19 cellular contexts compared by ENCODE assay signal in genomic region chr19:57872450-57872849, GRCh38. TPM values are rescaled to one million over a fixed set of nuclear protein-coding genes. Genes with fewer than 3 reads are reported as not detected.
A peak's percentile ranks its signal among the peaks of the same experiment; 100 is the strongest.
DNase-seq lines count a peak whose midpoint lies in the region; ATAC-seq, FAIRE-seq and TF ChIP-seq lines count a peak whose summit lies in the region.
"Had no signal": no experiment of that assay in that cellular context is flagged by ENCODE, and none has a peak within 500 bp of the region (broad histone marks: within the 10 kb centered on the region; RNA-seq: fewer than 3 reads in every experiment).

No MANE protein-coding gene starts in this region.

- H3K4me1 ChIP-seq in HepG2 (ENCODE audit: insufficient read depth, low read length) (no peaks in the 10 kb centered on the region), right lobe of liver (no peaks in the 10 kb centered on the region), Caco-2 (no peaks in the 10 kb centered on the region)
- H3K4me1 ChIP-seq: BE2C had no signal

- no peak for FAIRE-seq in HepG2 (lab: Jason Lieb, UNC)

- CTCF ChIA-PET in HepG2 (lab: Yijun Ruan, JAX; ENCODE audit: low intra/inter-chr PET ratio, low total read pairs) (no interaction called here), Caco-2 (lab: Charles Lee) (no interaction called here)

- H3K27ac ChIP-seq in HepG2 (ENCODE audit: extremely low read length, insufficient read depth, low read length) (no peak overlapping the region), right lobe of liver (no peak overlapping the region)
- H3K27ac ChIP-seq: 22Rv1, RWPE1 had no signal

- H3K4me3 Mint-ChIP-seq in Caco-2 (ENCODE audit: unreplicated experiment), result no peak overlapping the region
- H3K4me3 Mint-ChIP-seq: CD8-positive, alpha-beta T cell had no signal

- in situ Hi-C loops in HepG2 (cut with HindIII; ENCODE audit: extremely low pct_ligation_motif_present, low pct_unique_long_range_greater_than_20kb), result no loop called here

- no peaks in the 10 kb centered on the region for H3K4me1 Mint-ChIP-seq in Caco-2 (ENCODE audit: low read depth, unreplicated experiment)

- TF ChIP-seq RAD21 in HepG2 (CRISPR knock-in tag; IDR thresholded peaks at IDR 0.05), result no peak

- H3K27me3 Mint-ChIP-seq in Caco-2 (ENCODE audit: insufficient read depth, unreplicated experiment), result no peaks in the 10 kb centered on the region

- POLR2A ChIA-PET in HepG2 (lab: Yijun Ruan, JAX), result no interaction called here
- POLR2A ChIA-PET in Caco-2 (lab: Charles Lee), result no interaction called here

- peaks cover 99% of the 10 kb centered on the region for H3K36me3 Mint-ChIP-seq in Caco-2 (ENCODE audit: insufficient read depth, unreplicated experiment)

- TF ChIP-seq POLR2A in HepG2 (IDR thresholded peaks at IDR 0.05; ENCODE audit: insufficient read depth in 1 of 2, low read depth in 2 of 2, low read length in 2 of 2), result no peak
- no peak for TF ChIP-seq POLR2A in right lobe of liver (IDR thresholded peaks at IDR 0.05)

- no peak overlapping the region for H3K27ac Mint-ChIP-seq in Caco-2 (ENCODE audit: unreplicated experiment)
- H3K27ac Mint-ChIP-seq: CD8-positive, alpha-beta T cell had no signal

- ATAC-seq in HepG2 (no peak), right lobe of liver (no peak), HG03469 (IDR thresholded peaks at IDR 0.05; ENCODE audit: unreplicated experiment) (no peak)
- ATAC-seq: CD8-positive, alpha-beta T cell had no signal

- intact Hi-C loops in HepG2 (cut with micrococcal nuclease; ENCODE audit: unreplicated experiment) (no loop called here), right lobe of liver (cut with DNase I) (no loop called here), Caco-2 (cut with micrococcal nuclease; ENCODE audit: unreplicated experiment) (no loop called here)

- H3K9ac ChIP-seq in HepG2 (ENCODE audit: insufficient read depth, low read depth, low read length), result no peak overlapping the region

- TF ChIP-seq CTCF in HepG2 (CRISPR knock-in tag; IDR thresholded peaks at IDR 0.05), result no peak
- no peak for TF ChIP-seq CTCF in right lobe of liver (IDR thresholded peaks at IDR 0.05)
- no peak for TF ChIP-seq CTCF in fibroblast of mammary gland (conservative IDR thresholded peaks at IDR 0.05; ENCODE audit: control insufficient read depth, insufficient read depth, low read depth, low read length)
- no peak for TF ChIP-seq CTCF in Caco-2 (IDR thresholded peaks at IDR 0.05; ENCODE audit: insufficient read depth in 1 of 2, low read depth in 1 of 2, low read length in 1 of 2, severe bottlenecking in 1 of 2, unreplicated experiment in 1 of 2)

- H2AFZ ChIP-seq in HepG2 (ENCODE audit: low read length), result no peak overlapping the region

- no TSS peak for BruUV-seq in HepG2 (replicated peaks; lab: Mats Ljungman, UMichigan)
- no TSS peak for BruUV-seq in Caco-2 (replicated peaks; lab: Mats Ljungman, UMichigan)

- peaks cover 4% of the 10 kb centered on the region; the same call in 1 of the 2 replicates for H3K9me3 ChIP-seq in HepG2 (ENCODE audit: low read length)
- peaks cover 0 to 31% (median 4%) of the 10 kb centered on the region in 4 donors for H3K9me3 ChIP-seq in right lobe of liver
- peaks cover 48% of the 10 kb centered on the region for H3K9me3 ChIP-seq in Caco-2

- H3K27me3 ChIP-seq in HepG2 (ENCODE audit: control insufficient read depth in 1 of 2, insufficient read depth in 2 of 2, low read length in 2 of 2) (no peaks in the 10 kb centered on the region), right lobe of liver (no peaks in the 10 kb centered on the region), Caco-2 (replicated peaks; ENCODE audit: control insufficient read depth, insufficient read depth, low read length) (no peaks in the 10 kb centered on the region)
- H3K27me3 ChIP-seq: BE2C had no signal

- peaks cover 2 to 6% of the 10 kb centered on the region in 2 experiments; a peak in 1 of 5 replicates for H3K36me3 ChIP-seq in HepG2 (replicated peaks in 1 of 2; ENCODE audit: control insufficient read depth in 1 of 2, insufficient read depth in 2 of 2, low read length in 2 of 2)
- peaks cover 0 to 24% (median 6%) of the 10 kb centered on the region in 4 donors for H3K36me3 ChIP-seq in right lobe of liver
- H3K36me3 ChIP-seq in Caco-2 (ENCODE audit: control insufficient read depth, insufficient read depth, low read length), result peaks cover 4% of the 10 kb centered on the region

- H3K79me2 ChIP-seq in HepG2 (ENCODE audit: insufficient read depth, low read length), result no peaks in the 10 kb centered on the region

- H4K20me1 ChIP-seq in HepG2 (ENCODE audit: insufficient read depth, low read length), result no peaks in the 10 kb centered on the region

- DNase-seq in HepG2 (ENCODE audit: low spot score) (no peak), right lobe of liver (no peak), fibroblast of mammary gland (ENCODE audit: low read depth) (peak; percentile 22), Caco-2 (no peak), T1000 (lab: John Stamatoyannopoulos, UW) (no peak)
- DNase-seq: BE2C; CD8-positive, alpha-beta T cell; DMS 273 treated with DMSO at 0.1 percent for 48 hours; GOT3; KBM-7; MV-4-11; NCI-H1417 treated with DMSO at 0.1 percent for 48 hours; NCI-H1930; NCI-H2171 treated with DMSO at 0.1 percent for 48 hours; NCI-H446 treated with DMSO at 0.1 percent for 48 hours; NCI-H748 treated with DMSO at 0.1 percent for 48 hours had no signal

- peaks cover 40% of the 10 kb centered on the region for H3K9me3 Mint-ChIP-seq in Caco-2 (ENCODE audit: unreplicated experiment)

- H3K4me3 ChIP-seq in HepG2 (replicated peaks in 1 of 3; ENCODE audit: insufficient read depth in 1 of 3, low read depth in 2 of 3, low read length in 3 of 3) (no peak overlapping the region), right lobe of liver (no peak overlapping the region), fibroblast of mammary gland (ENCODE audit: control insufficient read depth, low read depth, low read length) (no peak overlapping the region), Caco-2 (ENCODE audit: low read depth, low read length) (no peak overlapping the region)

- no peak for TF ChIP-seq EP300 in HepG2 (IDR thresholded peaks at IDR 0.05; ENCODE audit: low read depth in 2 of 2, low read length in 2 of 2)
- no peak for TF ChIP-seq EP300 in HepG2 (CRISPR knock-in tag; IDR thresholded peaks at IDR 0.05; ENCODE audit: borderline replicate concordance)

- H3K4me2 ChIP-seq in HepG2 (ENCODE audit: low read depth, low read length), result no peak overlapping the region

RNA-seq across cellular contexts. Expression of gene ZNF814, which starts 16.4 kb away (rescaled TPM):
- total RNA-seq in HepG2 (2016; rRNA removed; fragmentation: Illumina TruSeq; extraction: Trizol) (2.3 and 3.4 TPM in 2 replicates), right lobe of liver (10 to 100 TPM in 3 of 6 experiments, 1 to 10 TPM in 3; 5.1 to 11.7 (median 8.7) TPM), Caco-2 (2022) (8.3 and 9.4 TPM in 2 replicates)
- total RNA-seq in HepG2 (2016; cell fraction: cytosol; rRNA removed; fragmentation: Illumina TruSeq; extraction: Trizol; ENCODE audit: low read depth), result 0.61 and 0.71 TPM in 2 replicates
- 2.3 and 2.9 TPM in 2 replicates for total RNA-seq in HepG2 (2016; cell fraction: insoluble cytoplasmic fraction; rRNA removed; fragmentation: Illumina TruSeq; extraction: Trizol)
- 1.4 and 1.5 TPM in 2 replicates for total RNA-seq in HepG2 (2016; cell fraction: membrane; rRNA removed; fragmentation: Illumina TruSeq; extraction: Trizol)
- 5.0 and 5.4 TPM in 2 replicates for total RNA-seq in HepG2 (2016; cell fraction: nucleus; rRNA removed; fragmentation: Illumina TruSeq; extraction: Trizol)
- 2.1 and 2.5 TPM in 2 replicates for polyA plus RNA-seq in HepG2 (2011; rRNA removed)
- 0.71 and 1.0 TPM in 2 replicates for polyA plus RNA-seq in HepG2 (2011; cell fraction: cytosol; rRNA removed)
- polyA plus RNA-seq in HepG2 (2011; cell fraction: nucleus; rRNA removed), result 2.6 and 4.3 TPM in 2 replicates
- polyA plus RNA-seq in HepG2 (2012), result 5.2 and 5.4 TPM in 2 replicates
- polyA plus RNA-seq in HepG2 (2016; cell fraction: cytosol; fragmentation: Illumina TruSeq; extraction: Trizol; ENCODE audit: low read depth), result 0.24 and 0.27 TPM in 2 replicates
- polyA plus RNA-seq in HepG2 (2016; cell fraction: insoluble cytoplasmic fraction; fragmentation: Illumina TruSeq; extraction: Trizol; ENCODE audit: low read depth), result 0.91 and 0.98 TPM in 2 replicates
- polyA plus RNA-seq in HepG2 (2016; cell fraction: membrane; fragmentation: Illumina TruSeq; extraction: Trizol; ENCODE audit: low read depth), result 0.21 and 1.1 TPM in 2 replicates
- polyA plus RNA-seq in HepG2 (2016; cell fraction: nucleus; fragmentation: Illumina TruSeq; extraction: Trizol; ENCODE audit: insufficient read depth, low read depth), result 7.3 and 7.5 TPM in 2 replicates
- polyA minus RNA-seq in HepG2 (2011; rRNA and poly(A)+ RNA removed; ENCODE audit: low replicate concordance), result 7.9 and 8.9 TPM in 2 replicates
- 0.89 and 1.1 TPM in 2 replicates for polyA minus RNA-seq in HepG2 (2011; cell fraction: cytosol; rRNA and poly(A)+ RNA removed)
- 12.0 and 13.2 TPM in 2 replicates for polyA minus RNA-seq in HepG2 (2011; cell fraction: nucleus; rRNA and poly(A)+ RNA removed)

RNA-seq across cellular contexts. Expression of gene ZNF587, which starts 22.8 kb away (rescaled TPM):
- 17.5 and 22.9 TPM in 2 replicates for total RNA-seq in HepG2 (2016; rRNA removed; fragmentation: Illumina TruSeq; extraction: Trizol)
- 22.5 and 25.4 TPM in 2 replicates for total RNA-seq in HepG2 (2016; cell fraction: cytosol; rRNA removed; fragmentation: Illumina TruSeq; extraction: Trizol; ENCODE audit: low read depth)
- total RNA-seq in HepG2 (2016; cell fraction: insoluble cytoplasmic fraction; rRNA removed; fragmentation: Illumina TruSeq; extraction: Trizol), result 15.1 and 22.8 TPM in 2 replicates
- 13.8 and 14.3 TPM in 2 replicates for total RNA-seq in HepG2 (2016; cell fraction: membrane; rRNA removed; fragmentation: Illumina TruSeq; extraction: Trizol)
- 17.5 and 22.8 TPM in 2 replicates for total RNA-seq in HepG2 (2016; cell fraction: nucleus; rRNA removed; fragmentation: Illumina TruSeq; extraction: Trizol)
- polyA plus RNA-seq in HepG2 (2011; rRNA removed), result 8.7 and 12.6 TPM in 2 replicates
- 2.6 and 3.8 TPM in 2 replicates for polyA plus RNA-seq in HepG2 (2011; cell fraction: cytosol; rRNA removed)
- polyA plus RNA-seq in HepG2 (2011; cell fraction: nucleus; rRNA removed), result 28.6 and 29.8 TPM in 2 replicates
- polyA plus RNA-seq in HepG2 (2012), result 8.0 and 11.1 TPM in 2 replicates
- polyA plus RNA-seq in HepG2 (2016; cell fraction: cytosol; fragmentation: Illumina TruSeq; extraction: Trizol; ENCODE audit: low read depth), result 0.52 and 0.95 TPM in 2 replicates
- 5.2 and 7.9 TPM in 2 replicates for polyA plus RNA-seq in HepG2 (2016; cell fraction: insoluble cytoplasmic fraction; fragmentation: Illumina TruSeq; extraction: Trizol; ENCODE audit: low read depth)
- polyA plus RNA-seq in HepG2 (2016; cell fraction: membrane; fragmentation: Illumina TruSeq; extraction: Trizol; ENCODE audit: low read depth), result 0.96 and 2.0 TPM in 2 replicates
- polyA plus RNA-seq in HepG2 (2016; cell fraction: nucleus; fragmentation: Illumina TruSeq; extraction: Trizol; ENCODE audit: insufficient read depth, low read depth), result 41.3 and 44.4 TPM in 2 replicates
- 26.7 and 28.9 TPM in 2 replicates for polyA minus RNA-seq in HepG2 (2011; rRNA and poly(A)+ RNA removed; ENCODE audit: low replicate concordance)
- 17.4 and 22.9 TPM in 2 replicates for polyA minus RNA-seq in HepG2 (2011; cell fraction: cytosol; rRNA and poly(A)+ RNA removed)
- polyA minus RNA-seq in HepG2 (2011; cell fraction: nucleus; rRNA and poly(A)+ RNA removed), result 21.6 and 30.3 TPM in 2 replicates
- 10 to 100 TPM in 5 of 6 experiments, 1 to 10 TPM in 1; 5.2 to 20.2 (median 12.6) TPM for total RNA-seq in right lobe of liver
- total RNA-seq in Caco-2 (2022), result 70.5 and 78.0 TPM in 2 replicates

RNA-seq across cellular contexts. Expression of gene ZNF587B, which starts 42.4 kb away (rescaled TPM):
- 29.9 and 33.6 TPM in 2 replicates for total RNA-seq in HepG2 (2016; rRNA removed; fragmentation: Illumina TruSeq; extraction: Trizol)
- total RNA-seq in HepG2 (2016; cell fraction: cytosol; rRNA removed; fragmentation: Illumina TruSeq; extraction: Trizol; ENCODE audit: low read depth), result 3.1 TPM in 2 replicates
- total RNA-seq in HepG2 (2016; cell fraction: insoluble cytoplasmic fraction; rRNA removed; fragmentation: Illumina TruSeq; extraction: Trizol), result 29.5 and 35.3 TPM in 2 replicates
- 14.9 and 16.5 TPM in 2 replicates for total RNA-seq in HepG2 (2016; cell fraction: membrane; rRNA removed; fragmentation: Illumina TruSeq; extraction: Trizol)
- total RNA-seq in HepG2 (2016; cell fraction: nucleus; rRNA removed; fragmentation: Illumina TruSeq; extraction: Trizol), result 33.7 and 36.4 TPM in 2 replicates
- 4.3 and 5.2 TPM in 2 replicates for polyA plus RNA-seq in HepG2 (2011; rRNA removed)
- polyA plus RNA-seq in HepG2 (2011; cell fraction: cytosol; rRNA removed), result 1.6 and 2.6 TPM in 2 replicates
- 10.7 and 10.9 TPM in 2 replicates for polyA plus RNA-seq in HepG2 (2011; cell fraction: nucleus; rRNA removed)
- polyA plus RNA-seq in HepG2 (2012), result 3.7 and 6.7 TPM in 2 replicates
- polyA plus RNA-seq in HepG2 (2016; cell fraction: cytosol; fragmentation: Illumina TruSeq; extraction: Trizol; ENCODE audit: low read depth), result 0.78 and 0.85 TPM in 2 replicates
- polyA plus RNA-seq in HepG2 (2016; cell fraction: insoluble cytoplasmic fraction; fragmentation: Illumina TruSeq; extraction: Trizol; ENCODE audit: low read depth), result 9.0 and 9.2 TPM in 2 replicates
- 3.8 and 3.9 TPM in 2 replicates for polyA plus RNA-seq in HepG2 (2016; cell fraction: membrane; fragmentation: Illumina TruSeq; extraction: Trizol; ENCODE audit: low read depth)
- polyA plus RNA-seq in HepG2 (2016; cell fraction: nucleus; fragmentation: Illumina TruSeq; extraction: Trizol; ENCODE audit: insufficient read depth, low read depth), result 27.7 and 29.1 TPM in 2 replicates
- polyA minus RNA-seq in HepG2 (2011; rRNA and poly(A)+ RNA removed; ENCODE audit: low replicate concordance), result 8.5 and 23.1 TPM in 2 replicates
- polyA minus RNA-seq in HepG2 (2011; cell fraction: cytosol; rRNA and poly(A)+ RNA removed), result 6.0 and 6.3 TPM in 2 replicates
- 29.7 and 33.8 TPM in 2 replicates for polyA minus RNA-seq in HepG2 (2011; cell fraction: nucleus; rRNA and poly(A)+ RNA removed)
- total RNA-seq in right lobe of liver, result 10 to 100 TPM in 3 of 6 experiments, 1 to 10 TPM in 3; 7.2 to 13.1 (median 10.4) TPM
- 32.5 and 35.4 TPM in 2 replicates for total RNA-seq in Caco-2 (2022)

RNA-seq across cellular contexts. Expression of gene ZNF417, which starts 43.9 kb away (rescaled TPM):
- total RNA-seq in HepG2 (2016; rRNA removed; fragmentation: Illumina TruSeq; extraction: Trizol), result 13.7 and 14.1 TPM in 2 replicates
- 1.1 and 2.1 TPM in 2 replicates for total RNA-seq in HepG2 (2016; cell fraction: cytosol; rRNA removed; fragmentation: Illumina TruSeq; extraction: Trizol; ENCODE audit: low read depth)
- 12.2 and 16.0 TPM in 2 replicates for total RNA-seq in HepG2 (2016; cell fraction: insoluble cytoplasmic fraction; rRNA removed; fragmentation: Illumina TruSeq; extraction: Trizol)
- 5.0 and 5.4 TPM in 2 replicates for total RNA-seq in HepG2 (2016; cell fraction: membrane; rRNA removed; fragmentation: Illumina TruSeq; extraction: Trizol)
- total RNA-seq in HepG2 (2016; cell fraction: nucleus; rRNA removed; fragmentation: Illumina TruSeq; extraction: Trizol), result 18.0 and 19.8 TPM in 2 replicates
- polyA plus RNA-seq in HepG2 (2011; rRNA removed), result 2.9 and 3.2 TPM in 2 replicates
- 1.2 and 1.9 TPM in 2 replicates for polyA plus RNA-seq in HepG2 (2011; cell fraction: cytosol; rRNA removed)
- 7.2 and 7.4 TPM in 2 replicates for polyA plus RNA-seq in HepG2 (2011; cell fraction: nucleus; rRNA removed)
- 3.5 and 3.9 TPM in 2 replicates for polyA plus RNA-seq in HepG2 (2012)
- polyA plus RNA-seq in HepG2 (2016; cell fraction: cytosol; fragmentation: Illumina TruSeq; extraction: Trizol; ENCODE audit: low read depth), result 0.35 and 2.0 TPM in 2 replicates
- 2.8 and 3.3 TPM in 2 replicates for polyA plus RNA-seq in HepG2 (2016; cell fraction: insoluble cytoplasmic fraction; fragmentation: Illumina TruSeq; extraction: Trizol; ENCODE audit: low read depth)
- 1.3 and 1.8 TPM in 2 replicates for polyA plus RNA-seq in HepG2 (2016; cell fraction: membrane; fragmentation: Illumina TruSeq; extraction: Trizol; ENCODE audit: low read depth)
- 11.3 and 15.1 TPM in 2 replicates for polyA plus RNA-seq in HepG2 (2016; cell fraction: nucleus; fragmentation: Illumina TruSeq; extraction: Trizol; ENCODE audit: insufficient read depth, low read depth)
- 6.4 and 7.5 TPM in 2 replicates for polyA minus RNA-seq in HepG2 (2011; rRNA and poly(A)+ RNA removed; ENCODE audit: low replicate concordance)
- 2.6 and 4.8 TPM in 2 replicates for polyA minus RNA-seq in HepG2 (2011; cell fraction: cytosol; rRNA and poly(A)+ RNA removed)
- polyA minus RNA-seq in HepG2 (2011; cell fraction: nucleus; rRNA and poly(A)+ RNA removed), result 23.2 and 23.7 TPM in 2 replicates
- total RNA-seq in right lobe of liver, result 10 to 100 TPM in 3 of 6 experiments, 1 to 10 TPM in 3; 4.1 to 12.6 (median 7.8) TPM
- 16.6 and 19.2 TPM in 2 replicates for total RNA-seq in Caco-2 (2022)

RNA-seq across cellular contexts. Expression of gene ZNF552, which starts 57.7 kb away (rescaled TPM):
- total RNA-seq in HepG2 (2016; rRNA removed; fragmentation: Illumina TruSeq; extraction: Trizol) (16.3 and 16.6 TPM in 2 replicates), right lobe of liver (1 to 10 TPM; 2.6 to 9.0 (median 4.9) TPM), Caco-2 (2022) (38.6 and 48.2 TPM in 2 replicates)
- 2.7 and 4.8 TPM in 2 replicates for total RNA-seq in HepG2 (2016; cell fraction: cytosol; rRNA removed; fragmentation: Illumina TruSeq; extraction: Trizol; ENCODE audit: low read depth)
- total RNA-seq in HepG2 (2016; cell fraction: insoluble cytoplasmic fraction; rRNA removed; fragmentation: Illumina TruSeq; extraction: Trizol), result 16.4 and 17.7 TPM in 2 replicates
- 8.6 and 8.9 TPM in 2 replicates for total RNA-seq in HepG2 (2016; cell fraction: membrane; rRNA removed; fragmentation: Illumina TruSeq; extraction: Trizol)
- 16.0 and 16.1 TPM in 2 replicates for total RNA-seq in HepG2 (2016; cell fraction: nucleus; rRNA removed; fragmentation: Illumina TruSeq; extraction: Trizol)
- polyA plus RNA-seq in HepG2 (2011; rRNA removed), result 8.1 and 11.7 TPM in 2 replicates
- polyA plus RNA-seq in HepG2 (2011; cell fraction: cytosol; rRNA removed), result 4.8 and 6.2 TPM in 2 replicates
- polyA plus RNA-seq in HepG2 (2011; cell fraction: nucleus; rRNA removed), result 26.1 and 30.1 TPM in 2 replicates
- polyA plus RNA-seq in HepG2 (2012), result 6.3 and 12.5 TPM in 2 replicates
- 2.3 TPM in 2 replicates for polyA plus RNA-seq in HepG2 (2016; cell fraction: cytosol; fragmentation: Illumina TruSeq; extraction: Trizol; ENCODE audit: low read depth)
- 11.9 and 12.5 TPM in 2 replicates for polyA plus RNA-seq in HepG2 (2016; cell fraction: insoluble cytoplasmic fraction; fragmentation: Illumina TruSeq; extraction: Trizol; ENCODE audit: low read depth)
- 3.4 and 3.6 TPM in 2 replicates for polyA plus RNA-seq in HepG2 (2016; cell fraction: membrane; fragmentation: Illumina TruSeq; extraction: Trizol; ENCODE audit: low read depth)
- polyA plus RNA-seq in HepG2 (2016; cell fraction: nucleus; fragmentation: Illumina TruSeq; extraction: Trizol; ENCODE audit: insufficient read depth, low read depth), result 18.3 and 19.5 TPM in 2 replicates
- polyA minus RNA-seq in HepG2 (2011; rRNA and poly(A)+ RNA removed; ENCODE audit: low replicate concordance), result 29.3 and 39.6 TPM in 2 replicates
- 4.4 and 6.0 TPM in 2 replicates for polyA minus RNA-seq in HepG2 (2011; cell fraction: cytosol; rRNA and poly(A)+ RNA removed)
- polyA minus RNA-seq in HepG2 (2011; cell fraction: nucleus; rRNA and poly(A)+ RNA removed), result 35.4 and 48.9 TPM in 2 replicates
